ENCODE assay signal across 13 cellular contexts in the genomic region with DNA sequence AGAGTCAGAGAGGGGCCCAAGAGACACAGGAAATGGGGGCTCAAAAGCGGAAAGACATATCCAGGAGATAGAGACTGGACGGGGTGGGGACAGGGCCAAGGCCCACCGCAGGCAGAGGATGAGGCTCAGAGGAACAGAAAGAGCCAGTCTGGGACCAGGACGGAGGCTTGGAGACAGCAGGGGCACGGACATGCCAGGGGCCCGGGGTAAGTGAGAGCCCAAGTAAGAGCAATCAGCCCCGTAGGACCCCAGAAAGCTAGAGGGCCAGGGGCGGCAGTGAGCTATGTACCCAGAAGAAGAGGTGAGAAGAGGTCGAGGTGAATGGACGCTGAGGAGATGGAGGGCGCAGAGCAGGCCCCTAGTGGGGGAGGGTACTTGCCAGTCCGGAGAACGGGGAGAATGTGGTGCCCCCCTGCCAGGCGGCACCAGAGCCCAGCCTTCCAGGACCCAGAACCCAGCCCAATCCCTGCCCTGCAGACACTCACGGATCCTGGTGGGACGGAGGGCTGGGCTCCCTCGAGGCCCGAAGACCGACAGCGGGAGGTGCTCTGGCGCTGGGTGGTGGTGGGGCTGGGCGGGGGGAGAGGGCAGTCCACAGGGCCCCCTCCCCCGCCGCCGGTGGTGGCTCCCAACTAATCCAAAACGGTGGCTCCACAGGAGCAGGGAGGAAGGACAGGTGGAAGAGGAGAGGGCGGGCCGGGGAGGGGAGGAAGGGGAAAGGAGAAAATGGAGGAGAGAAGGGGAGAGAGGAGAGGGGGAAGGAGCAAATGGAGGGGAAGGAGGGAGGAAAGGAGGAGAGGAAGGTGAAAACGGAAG. TPM values are rescaled to one million over a fixed set of nuclear protein-coding genes. Genes with fewer than 3 reads are reported as not detected.
DNase-seq lines count a peak whose midpoint lies in the region; ATAC-seq lines count a peak whose summit lies in the region.
"Had no signal": no experiment of that assay in that cellular context is flagged by ENCODE, and none has a peak within 500 bp of the region (broad histone marks: within the 10 kb centered on the region; RNA-seq: fewer than 3 reads in every experiment).

No MANE protein-coding gene starts in this region.

- no peak overlapping the region for H3K4me3 Mint-ChIP-seq in activated CD8-positive, alpha-beta memory T cell treated with anti-CD3 and anti-CD28 coated beads, Interleukin-2, amount 10 ng/mL, durations not matched to agents 7 days and 5 days
- no peak overlapping the region for H3K4me3 Mint-ChIP-seq in naive thymus-derived CD4-positive, alpha-beta T cell

- 13% methylated on average over 29 of the region's 29 CpGs for WGBS in urinary bladder

- peak; percentile 6 for ATAC-seq in activated CD8-positive, alpha-beta memory T cell treated with anti-CD3 and anti-CD28 coated beads, Interleukin-2, amount 10 ng/mL, durations not matched to agents 7 days and 5 days
- ATAC-seq in naive thymus-derived CD4-positive, alpha-beta T cell: peak; percentile 18
- ATAC-seq in HG02588 (IDR thresholded peaks at IDR 0.05; ENCODE audit: unreplicated experiment): no peak

- H3K4me3 ChIP-seq in endocrine pancreas (ENCODE audit: control insufficient read depth, insufficient read depth, low read length) (no peak overlapping the region), urinary bladder (ENCODE audit: low read depth, low read length) (peak overlapping the region; percentile 21)
- no peak overlapping the region for H3K4me3 ChIP-seq in naive thymus-derived CD4-positive, alpha-beta T cell (ENCODE audit: low read length)

- H3K36me3 ChIP-seq in endocrine pancreas (ENCODE audit: control insufficient read depth, insufficient read depth, low read length): no peaks in the 10 kb centered on the region
- H3K36me3 ChIP-seq in naive thymus-derived CD4-positive, alpha-beta T cell (ENCODE audit: control insufficient read depth in 2 of 3, insufficient read depth in 3 of 3, low read length in 3 of 3): no peaks in the 10 kb centered on the region
- no peaks in the 10 kb centered on the region for H3K36me3 ChIP-seq in urinary bladder (ENCODE audit: insufficient read depth)

- intact Hi-C loops in naive thymus-derived CD4-positive, alpha-beta T cell (cut with micrococcal nuclease): no loop called here

- H3K4me1 ChIP-seq in endocrine pancreas (ENCODE audit: control insufficient read depth, insufficient read depth, low read length) (no peaks in the 10 kb centered on the region), urinary bladder (ENCODE audit: insufficient read depth) (no peaks in the 10 kb centered on the region)
- H3K4me1 ChIP-seq in naive thymus-derived CD4-positive, alpha-beta T cell (ENCODE audit: control insufficient read depth in 2 of 2, insufficient read depth in 2 of 2, low read length in 2 of 2): no peaks in the 10 kb centered on the region

- H3K36me3 Mint-ChIP-seq in activated CD8-positive, alpha-beta memory T cell treated with anti-CD3 and anti-CD28 coated beads, Interleukin-2, amount 10 ng/mL, durations not matched to agents 7 days and 5 days: no peaks in the 10 kb centered on the region
- H3K36me3 Mint-ChIP-seq in naive thymus-derived CD4-positive, alpha-beta T cell: no peaks in the 10 kb centered on the region

- no peaks in the 10 kb centered on the region for H3K9me3 ChIP-seq in endocrine pancreas (ENCODE audit: control insufficient read depth, low read length)
- no peaks in the 10 kb centered on the region for H3K9me3 ChIP-seq in naive thymus-derived CD4-positive, alpha-beta T cell (ENCODE audit: control insufficient read depth in 2 of 3, low read length in 3 of 3)

- no peak overlapping the region for H3K27ac ChIP-seq in naive thymus-derived CD4-positive, alpha-beta T cell (ENCODE audit: low read depth, low read length)
- H3K27ac ChIP-seq in urinary bladder (ENCODE audit: low read depth): no peak overlapping the region

- H3K27me3 Mint-ChIP-seq in activated CD8-positive, alpha-beta memory T cell treated with anti-CD3 and anti-CD28 coated beads, Interleukin-2, amount 10 ng/mL, durations not matched to agents 7 days and 5 days: peaks cover 5% of the 10 kb centered on the region
- peaks cover 0 to 20% (median 7%) of the 10 kb centered on the region in 5 donors for H3K27me3 Mint-ChIP-seq in naive thymus-derived CD4-positive, alpha-beta T cell

- no peaks in the 10 kb centered on the region for H3K9me3 Mint-ChIP-seq in activated CD8-positive, alpha-beta memory T cell treated with anti-CD3 and anti-CD28 coated beads, Interleukin-2, amount 10 ng/mL, durations not matched to agents 7 days and 5 days (ENCODE audit: low read depth)
- H3K9me3 Mint-ChIP-seq in naive thymus-derived CD4-positive, alpha-beta T cell: no peaks in the 10 kb centered on the region

- POLR2A ChIA-PET in naive thymus-derived CD4-positive, alpha-beta T cell (lab: Charles Lee): no interaction called here

- DNase-seq in activated CD8-positive, alpha-beta memory T cell treated with anti-CD3 and anti-CD28 coated beads, Interleukin-2, amount 10 ng/mL, durations not matched to agents 7 days and 5 days: no peak
- DNase-seq in activated CD8-positive, alpha-beta memory T cell treated with anti-CD3 and anti-CD28 coated beads, Interleukin-2, amount 50 U/mL, for 4 hours: no peak
- DNase-seq in naive thymus-derived CD4-positive, alpha-beta T cell: no peak
- no peak for DNase-seq in activated CD4-positive, alpha-beta T cell treated with anti-CD3 and anti-CD28 coated beads for 4 hours
- no peak for DNase-seq in NCI-H345 (lab: John Stamatoyannopoulos, UW)
- DNase-seq: ACHN, activated T-cell treated with anti-CD3 and anti-CD28 coated beads for 4 hours, mesenchymal stem cell, MV-4-11, T-helper 2 cell had no signal

- no peaks in the 10 kb centered on the region for H3K27me3 ChIP-seq in endocrine pancreas (ENCODE audit: control insufficient read depth, insufficient read depth, low read length)
- peaks cover 0 to 2% of the 10 kb centered on the region in 2 donors for H3K27me3 ChIP-seq in naive thymus-derived CD4-positive, alpha-beta T cell (ENCODE audit: control insufficient read depth in 2 of 2, insufficient read depth in 2 of 2, low read length in 2 of 2)

- CTCF ChIA-PET in activated CD8-positive, alpha-beta memory T cell treated with anti-CD3 and anti-CD28 coated beads, Interleukin-2, amount 10 ng/mL, durations not matched to agents 7 days and 5 days (lab: Charles Lee): no interaction called here
- CTCF ChIA-PET in naive thymus-derived CD4-positive, alpha-beta T cell (lab: Charles Lee): no interaction called here

- H3K27ac Mint-ChIP-seq in activated CD8-positive, alpha-beta memory T cell treated with anti-CD3 and anti-CD28 coated beads, Interleukin-2, amount 10 ng/mL, durations not matched to agents 7 days and 5 days: no peak overlapping the region
- no peak overlapping the region for H3K27ac Mint-ChIP-seq in naive thymus-derived CD4-positive, alpha-beta T cell

- H3K4me1 Mint-ChIP-seq in activated CD8-positive, alpha-beta memory T cell treated with anti-CD3 and anti-CD28 coated beads, Interleukin-2, amount 10 ng/mL, durations not matched to agents 7 days and 5 days: peaks cover 3% of the 10 kb centered on the region
- H3K4me1 Mint-ChIP-seq in naive thymus-derived CD4-positive, alpha-beta T cell: peaks cover 0 to 12% (median 6%) of the 10 kb centered on the region in 7 donors

- peak overlapping the region; percentile 22 for H3K9ac ChIP-seq in endocrine pancreas (ENCODE audit: control insufficient read depth, insufficient read depth, low read length)

RNA-seq across cellular contexts. Expression of a gene that starts 1.0 kb away (rescaled TPM):
- under 1 TPM; 0.44 to 0.56 TPM for total RNA-seq in activated CD8-positive, alpha-beta memory T cell treated with anti-CD3 and anti-CD28 coated beads, Interleukin-2, amount 10 ng/mL, durations not matched to agents 7 days and 5 days
- 1 to 10 TPM in 2 of 5 experiments, under 1 TPM in 3; 0.57 to 3.5 (median 0.86) TPM for total RNA-seq in naive thymus-derived CD4-positive, alpha-beta T cell
- polyA plus RNA-seq in naive thymus-derived CD4-positive, alpha-beta T cell: under 1 TPM in 1 of 2 donors, not detected in 1; 0.09 TPM
- total RNA-seq in urinary bladder: 2.5 TPM
- polyA plus RNA-seq in urinary bladder: 8.6 TPM

RNA-seq across cellular contexts. Expression of a gene that starts 7.0 kb away (rescaled TPM):
- 10 to 100 TPM; 14.7 to 18.3 TPM for total RNA-seq in activated CD8-positive, alpha-beta memory T cell treated with anti-CD3 and anti-CD28 coated beads, Interleukin-2, amount 10 ng/mL, durations not matched to agents 7 days and 5 days
- 10 to 100 TPM; 17.6 to 26.7 (median 20.9) TPM for total RNA-seq in naive thymus-derived CD4-positive, alpha-beta T cell
- 10 to 100 TPM; 11.2 to 32.8 TPM for polyA plus RNA-seq in naive thymus-derived CD4-positive, alpha-beta T cell
- total RNA-seq in urinary bladder: 7.6 TPM
- 18.8 TPM for polyA plus RNA-seq in urinary bladder
